ENCODE assay signal across 8 cellular contexts in genomic region chr9:37902804-37903580, GRCh38. TPM values are rescaled to one million over a fixed set of nuclear protein-coding genes. Genes with fewer than 3 reads are reported as not detected.
A peak's percentile ranks its signal among the peaks of the same experiment; 100 is the strongest.
DNase-seq lines count a peak whose midpoint lies in the region; ATAC-seq and TF ChIP-seq lines count a peak whose summit lies in the region.

No MANE protein-coding gene starts in this region.

- ATAC-seq in HG03342 (IDR thresholded peaks at IDR 0.05; ENCODE audit: unreplicated experiment): no peak

- H3K9ac ChIP-seq in OCI-LY3 (ENCODE audit: low read length) (peak overlapping the region; percentile 86), mucosa of stomach (ENCODE audit: low read length) (peak overlapping the region; percentile 83)

- H2AFZ ChIP-seq in OCI-LY3 (ENCODE audit: low read depth, low read length): peak overlapping the region; percentile 34; the same call in 1 of the 2 replicates

- peaks cover 18% of the 10 kb centered on the region for H3K4me1 ChIP-seq in OCI-LY3 (ENCODE audit: low read length)
- peaks cover 17% of the 10 kb centered on the region for H3K4me1 ChIP-seq in mucosa of stomach (ENCODE audit: control insufficient read depth, insufficient read depth, low read length)

- H4K20me1 ChIP-seq in OCI-LY3 (ENCODE audit: insufficient read depth, low read length): peaks cover 6% of the 10 kb centered on the region; the same call in 1 of the 2 replicates

- peak overlapping the region; percentile 83 for H3K27ac ChIP-seq in OCI-LY3 (ENCODE audit: low read length)

- peak; percentile 30 for DNase-seq in NCI-H2196 (lab: John Stamatoyannopoulos, UW; ENCODE audit: unreplicated experiment)
- DNase-seq in NCI-H2196 treated with DMSO at 0.1 percent for 48 hours (lab: John Stamatoyannopoulos, UW; ENCODE audit: unreplicated experiment): no peak
- peak; percentile 55 for DNase-seq in HCEC 1CT
- peak; percentile 49 for DNase-seq in dermis blood vessel endothelial cell
- DNase-seq in HK-2 (ENCODE audit: unreplicated experiment): no peak

- H3K79me2 ChIP-seq in OCI-LY3 (ENCODE audit: low read length): peaks cover 37% of the 10 kb centered on the region

- H3K36me3 ChIP-seq in OCI-LY3 (replicated peaks; ENCODE audit: low read depth, low read length): peaks cover 6% of the 10 kb centered on the region
- H3K36me3 ChIP-seq in mucosa of stomach (ENCODE audit: control insufficient read depth, insufficient read depth, low read length): no peaks in the 10 kb centered on the region

- H3K27me3 ChIP-seq in OCI-LY3 (ENCODE audit: low read depth, low read length) (no peaks in the 10 kb centered on the region), mucosa of stomach (ENCODE audit: control insufficient read depth, insufficient read depth, low read length) (no peaks in the 10 kb centered on the region)

- H3K4me3 ChIP-seq in OCI-LY3 (ENCODE audit: low read length) (peak overlapping the region; percentile 93), mucosa of stomach (ENCODE audit: low read length) (peak overlapping the region; percentile 62)

- no peaks in the 10 kb centered on the region for H3K9me3 ChIP-seq in OCI-LY3 (ENCODE audit: insufficient read depth, low read length)
- no peaks in the 10 kb centered on the region for H3K9me3 ChIP-seq in mucosa of stomach (ENCODE audit: control insufficient read depth, low read length)

- peak overlapping the region; percentile 83 for H3K4me2 ChIP-seq in OCI-LY3 (ENCODE audit: low read length)

- no peak for TF ChIP-seq CTCF in OCI-LY3 (IDR thresholded peaks at IDR 0.05; ENCODE audit: low read depth, low read length)

RNA-seq across cellular contexts. Expression of gene SLC25A51, which starts 0.9 kb away (rescaled TPM):
- 71.2 and 93.1 TPM in 2 replicates for total RNA-seq in dermis blood vessel endothelial cell

Comparison
In these comparisons a context has a peak if more than half of its experiments do, and no peak if none do; other contexts are left out.
1. DNase-seq: peak in NCI-H2196 (single experiment), HCEC 1CT (single experiment) and dermis blood vessel endothelial cell (single experiment); none in NCI-H2196 treated with DMSO at 0.1 percent for 48 hours (single experiment) and HK-2 (single experiment).